Comparison of ENCODE assay signal across 20 cellular contexts in the genomic region with DNA sequence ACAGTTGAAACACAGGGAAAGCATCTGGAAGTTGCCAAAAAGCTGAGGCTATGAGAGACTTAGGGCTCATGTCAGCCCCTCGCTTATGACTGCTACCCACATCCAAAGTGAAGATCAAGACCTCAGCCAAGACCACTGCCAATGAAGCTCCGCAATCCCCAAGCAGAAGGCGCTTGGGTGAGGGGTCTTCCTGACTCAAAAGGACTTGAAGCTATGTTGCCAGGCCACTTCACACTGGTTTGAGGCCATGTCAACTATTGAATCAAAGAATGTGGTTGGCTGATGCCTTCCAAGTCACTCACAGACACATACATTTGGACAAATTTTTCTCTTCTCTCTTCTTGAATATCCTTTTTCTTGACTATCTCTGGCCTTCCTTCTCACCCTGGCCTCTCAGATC. TPM values are rescaled to one million over a fixed set of nuclear protein-coding genes. Genes with fewer than 3 reads are reported as not detected.
DNase-seq lines count a peak whose midpoint lies in the region; ATAC-seq, FAIRE-seq and TF ChIP-seq lines count a peak whose summit lies in the region.
"Had no signal": no experiment of that assay in that cellular context is flagged by ENCODE, and none has a peak within 500 bp of the region (broad histone marks: within the 10 kb centered on the region; RNA-seq: fewer than 3 reads in every experiment).

No MANE protein-coding gene starts in this region.

- H3K4me1 Mint-ChIP-seq in activated naive CD4-positive, alpha-beta T cell treated with anti-CD3 and anti-CD28 coated beads, Interleukin-2, amount 10 ng/mL, durations not matched to agents 7 days and 5 days, result peaks cover 68% of the 10 kb centered on the region
- peaks cover 65% of the 10 kb centered on the region for H3K4me1 Mint-ChIP-seq in activated CD4-positive, alpha-beta memory T cell treated with anti-CD3 and anti-CD28 coated beads for 36 hours (ENCODE audit: low read depth)
- H3K4me1 Mint-ChIP-seq in central memory CD8-positive, alpha-beta T cell, result peaks cover 47% of the 10 kb centered on the region

- WGBS in psoas muscle, 3 donors, result 91 to 97% (median 94%) methylated on average over 3 of the region's 3 CpGs

- POLR2A ChIA-PET in activated CD4-positive, alpha-beta memory T cell treated with anti-CD3 and anti-CD28 coated beads for 36 hours (lab: Charles Lee), result interaction anchor here (0.8 to 5.3 kb wide), 9 partner anchors 9 to 145 kb away, joined by 3 to 41 read pairs (median 4); no protein-coding TSS in a partner anchor

- no peak for DNase-seq in activated naive CD4-positive, alpha-beta T cell treated with anti-CD3 and anti-CD28 coated beads, Interleukin-2, amount 10 ng/mL, durations not matched to agents 7 days and 5 days
- DNase-seq in activated naive CD4-positive, alpha-beta T cell treated with anti-CD3 and anti-CD28 coated beads, Interleukin-2, amount 50 U/mL, for 16 hours, result no peak
- DNase-seq in GM12892 (ENCODE audit: insufficient read length), result no peak
- no peak for DNase-seq in activated CD4-positive, alpha-beta memory T cell treated with anti-CD3 and anti-CD28 coated beads for 36 hours
- DNase-seq in central memory CD8-positive, alpha-beta T cell (ENCODE audit: low spot score in 2 of 2), result no peak
- DNase-seq in AG08395 (ENCODE audit: low spot score), result no peak
- no peak for DNase-seq in GM19240 (ENCODE audit: insufficient read length, low spot score)
- DNase-seq in psoas muscle, result no peak
- DNase-seq: CD8-positive, alpha-beta T cell; DMS79; HCEC 1CT; MV-4-11; NCI-H1417; NCI-H1930; NCI-H526 treated with DMSO at 0.1 percent for 48 hours; NK-92 treated with Interleukin-12 subunit alpha and Interleukin-12 subunit beta, amount 100 ng/mL, for 24 hours; SHP77 had no signal

- H3K9me3 Mint-ChIP-seq in activated naive CD4-positive, alpha-beta T cell treated with anti-CD3 and anti-CD28 coated beads, Interleukin-2, amount 10 ng/mL, durations not matched to agents 7 days and 5 days, result peaks cover 2% of the 10 kb centered on the region
- no peaks in the 10 kb centered on the region for H3K9me3 Mint-ChIP-seq in activated CD4-positive, alpha-beta memory T cell treated with anti-CD3 and anti-CD28 coated beads for 36 hours
- no peaks in the 10 kb centered on the region for H3K9me3 Mint-ChIP-seq in central memory CD8-positive, alpha-beta T cell
- H3K9me3 Mint-ChIP-seq: CD8-positive, alpha-beta T cell had no signal

- peak overlapping the region; percentile 42 for H3K27ac Mint-ChIP-seq in activated naive CD4-positive, alpha-beta T cell treated with anti-CD3 and anti-CD28 coated beads, Interleukin-2, amount 10 ng/mL, durations not matched to agents 7 days and 5 days
- H3K27ac Mint-ChIP-seq in activated CD4-positive, alpha-beta memory T cell treated with anti-CD3 and anti-CD28 coated beads for 36 hours, result peak overlapping the region; percentile 97
- no peak overlapping the region for H3K27ac Mint-ChIP-seq in central memory CD8-positive, alpha-beta T cell (ENCODE audit: low read depth)
- H3K27ac Mint-ChIP-seq: B cell; CD8-positive, alpha-beta T cell had no signal

- no peak overlapping the region for H3K4me3 ChIP-seq in psoas muscle

- H3K27me3 Mint-ChIP-seq in activated naive CD4-positive, alpha-beta T cell treated with anti-CD3 and anti-CD28 coated beads, Interleukin-2, amount 10 ng/mL, durations not matched to agents 7 days and 5 days, result peaks cover 3% of the 10 kb centered on the region
- H3K27me3 Mint-ChIP-seq in activated CD4-positive, alpha-beta memory T cell treated with anti-CD3 and anti-CD28 coated beads for 36 hours, result no peaks in the 10 kb centered on the region
- H3K27me3 Mint-ChIP-seq in central memory CD8-positive, alpha-beta T cell, result no peaks in the 10 kb centered on the region
- H3K27me3 Mint-ChIP-seq: B cell had no signal

- no peaks in the 10 kb centered on the region for H3K36me3 ChIP-seq in psoas muscle (ENCODE audit: insufficient read depth in 1 of 2, low read depth in 1 of 2)

- no peak overlapping the region for H3K27ac ChIP-seq in psoas muscle

- no peak for ATAC-seq in central memory CD8-positive, alpha-beta T cell (replicated peaks; ENCODE audit: extremely low read depth, poor library complexity, severe bottlenecking)
- ATAC-seq in psoas muscle, result no peak

- FAIRE-seq in GM12892 (lab: Jason Lieb, UNC), result peak; percentile 50
- FAIRE-seq: D721Med had no signal

- H3K4me3 Mint-ChIP-seq in activated naive CD4-positive, alpha-beta T cell treated with anti-CD3 and anti-CD28 coated beads, Interleukin-2, amount 10 ng/mL, durations not matched to agents 7 days and 5 days, result no peak overlapping the region
- H3K4me3 Mint-ChIP-seq in activated CD4-positive, alpha-beta memory T cell treated with anti-CD3 and anti-CD28 coated beads for 36 hours, result peak overlapping the region; percentile 28
- H3K4me3 Mint-ChIP-seq in central memory CD8-positive, alpha-beta T cell, result peak overlapping the region; percentile 87
- H3K4me3 Mint-ChIP-seq: B cell; CD8-positive, alpha-beta T cell had no signal

- no peak for TF ChIP-seq CTCF in psoas muscle (IDR thresholded peaks at IDR 0.05)

- peaks cover 31% of the 10 kb centered on the region for H3K36me3 Mint-ChIP-seq in activated naive CD4-positive, alpha-beta T cell treated with anti-CD3 and anti-CD28 coated beads, Interleukin-2, amount 10 ng/mL, durations not matched to agents 7 days and 5 days
- H3K36me3 Mint-ChIP-seq in activated CD4-positive, alpha-beta memory T cell treated with anti-CD3 and anti-CD28 coated beads for 36 hours, result peaks cover 39% of the 10 kb centered on the region
- peaks cover 17% of the 10 kb centered on the region for H3K36me3 Mint-ChIP-seq in central memory CD8-positive, alpha-beta T cell (ENCODE audit: insufficient read depth)
- H3K36me3 Mint-ChIP-seq: CD8-positive, alpha-beta T cell had no signal

- no peaks in the 10 kb centered on the region for H3K9me3 ChIP-seq in psoas muscle

- no peaks in the 10 kb centered on the region for H3K4me1 ChIP-seq in psoas muscle

- H3K27me3 ChIP-seq in psoas muscle (ENCODE audit: insufficient read depth in 3 of 3, low read length in 2 of 3), result no peaks in the 10 kb centered on the region

- TF ChIP-seq POLR2A in GM12892 (IDR thresholded peaks at IDR 0.05; ENCODE audit: low read depth, low read length), result no peak

- intact Hi-C loops in activated CD4-positive, alpha-beta memory T cell treated with anti-CD3 and anti-CD28 coated beads for 36 hours (cut with micrococcal nuclease), result loop anchor here (5.0 to 10.0 kb wide), 4 partner anchors 162 to 844 kb away; partner anchors contain the start of genes CLASP2, CRTAP, PDCD6IP and UBP1
- intact Hi-C loops in psoas muscle (cut with DNase I), result loop anchor here in 1 of 2 donors (5.0 kb wide), 1 partner anchor 422 kb away; no protein-coding TSS in a partner anchor

- CTCF ChIA-PET in activated naive CD4-positive, alpha-beta T cell treated with anti-CD3 and anti-CD28 coated beads, Interleukin-2, amount 10 ng/mL, durations not matched to agents 7 days and 5 days (lab: Charles Lee), result interaction anchor here (1.0 to 5.8 kb wide), 8 partner anchors 72 to 422 kb away, joined by 3 to 118 read pairs (median 19); no protein-coding TSS in a partner anchor
- CTCF ChIA-PET in activated CD4-positive, alpha-beta memory T cell treated with anti-CD3 and anti-CD28 coated beads for 36 hours (lab: Charles Lee), result interaction anchor here (1.1 to 7.1 kb wide), 11 partner anchors 23 to 422 kb away, joined by 3 to 159 read pairs (median 5); no protein-coding TSS in a partner anchor

RNA-seq across cellular contexts. Expression of gene CCR4, which starts 0.9 kb away (rescaled TPM):
- polyA plus RNA-seq in GM12892 (2012; ENCODE audit: missing spikeins), result 1.2 TPM
- total RNA-seq in activated CD4-positive, alpha-beta memory T cell treated with anti-CD3 and anti-CD28 coated beads for 36 hours, result 100 to 1,000 TPM; 137 TPM
- under 1 TPM in 1 of 4 donors, not detected in 3; 0.10 TPM for total RNA-seq in psoas muscle
- under 1 TPM in 1 of 3 donors, not detected in 2; 0.03 TPM for polyA plus RNA-seq in psoas muscle
- total RNA-seq: OCI-LY7 had no signal

Comparison
In these comparisons a context has a peak if more than half of its experiments do, and no peak if none do; other contexts are left out.
1. RNA of gene CCR4, which starts 0.9 kb away (total RNA-seq): 137 TPM in activated CD4-positive, alpha-beta memory T cell treated with anti-CD3 and anti-CD28 coated beads for 36 hours; 0.10 TPM in psoas muscle; every median in the first group is over 100 times any median in the second.